Comparison of ENCODE assay signal across 10 cellular contexts in the genomic region with DNA sequence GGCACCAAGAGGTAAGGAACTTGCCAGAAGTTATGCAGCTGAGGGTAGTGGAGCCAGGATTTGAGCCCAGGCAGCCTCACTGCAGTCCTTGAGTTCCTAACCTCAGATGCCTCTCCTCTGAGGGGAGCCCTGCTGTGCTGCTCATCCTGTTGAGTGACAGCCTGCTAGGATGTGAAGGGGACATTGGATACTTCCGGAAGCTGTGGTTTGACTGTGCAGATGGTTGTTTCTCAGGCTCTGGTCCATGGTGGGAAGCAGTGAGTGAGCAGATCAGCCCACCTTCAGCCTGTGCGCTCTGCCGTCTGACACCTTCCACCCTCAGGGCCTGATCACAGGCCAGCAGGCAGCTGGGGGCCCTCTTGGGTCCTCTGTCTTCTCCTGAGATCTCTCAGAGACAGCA.
DNase-seq lines count a peak whose midpoint lies in the region; ATAC-seq lines count a peak whose summit lies in the region.
"Had no signal": no experiment of that assay in that cellular context is flagged by ENCODE, and none has a peak within 500 bp of the region (broad histone marks: within the 10 kb centered on the region; RNA-seq: fewer than 3 reads in every experiment).

No MANE protein-coding gene starts in this region.

- 69% methylated on average over 3 of the region's 3 CpGs for WGBS in right cardiac atrium

- no peak overlapping the region for H3K4me3 ChIP-seq in right cardiac atrium (ENCODE audit: low read length)
- no peak overlapping the region for H3K4me3 ChIP-seq in HAP-1
- H3K4me3 ChIP-seq: hepatocyte had no signal

- H3K27me3 ChIP-seq in right cardiac atrium (ENCODE audit: control insufficient read depth, insufficient read depth) (no peaks in the 10 kb centered on the region), HAP-1 (ENCODE audit: low read depth) (no peaks in the 10 kb centered on the region)
- H3K27me3 ChIP-seq: hepatocyte had no signal

- ATAC-seq in HG02973 (IDR thresholded peaks at IDR 0.05; ENCODE audit: unreplicated experiment) (peak; percentile 76), right cardiac atrium (no peak), HG02571 (IDR thresholded peaks at IDR 0.05; ENCODE audit: unreplicated experiment) (no peak), GM18873 (IDR thresholded peaks at IDR 0.05; ENCODE audit: low FRiP score, unreplicated experiment) (no peak)

- no peaks in the 10 kb centered on the region for H3K9me3 ChIP-seq in right cardiac atrium (ENCODE audit: control insufficient read depth, low read length)
- no peaks in the 10 kb centered on the region for H3K9me3 ChIP-seq in HAP-1
- H3K9me3 ChIP-seq: BE2C had no signal

- peaks cover 10% of the 10 kb centered on the region for H3K4me1 ChIP-seq in right cardiac atrium (ENCODE audit: control insufficient read depth, insufficient read depth, low read length)
- H3K4me1 ChIP-seq in HAP-1 = peaks cover 7% of the 10 kb centered on the region; the same call in 1 of the 2 replicates
- H3K4me1 ChIP-seq: BE2C had no signal

- in situ Hi-C loops in HAP-1 (cut with MboI; ENCODE audit: low sequenced_read_pairs) = no loop called here

- peak overlapping the region; percentile 3 for H3K27ac ChIP-seq in right cardiac atrium (ENCODE audit: low read length)
- H3K27ac ChIP-seq: hepatocyte had no signal

- peak; percentile 14 for DNase-seq in COLO668 (lab: John Stamatoyannopoulos, UW; ENCODE audit: unreplicated experiment)
- peak; percentile 35 for DNase-seq in NCI-H345 treated with DMSO at 0.1 percent for 48 hours (lab: John Stamatoyannopoulos, UW; ENCODE audit: unreplicated experiment)
- DNase-seq in right cardiac atrium = no peak
- DNase-seq in HAP-1 (ENCODE audit: low spot score in 2 of 2) = no peak
- DNase-seq in hippocampal formation (lab: John Stamatoyannopoulos, UW) = no peak
- DNase-seq: BE2C had no signal

- intact Hi-C loops in right cardiac atrium (cut with DNase I) = no loop called here

- no peaks in the 10 kb centered on the region for H3K36me3 ChIP-seq in HAP-1 (replicated peaks)
- H3K36me3 ChIP-seq: BE2C had no signal

Comparison
In these comparisons a context has a peak if more than half of its experiments do, and no peak if none do; other contexts are left out.
1. DNase-seq: peak in COLO668 (single experiment) and NCI-H345 treated with DMSO at 0.1 percent for 48 hours (single experiment); none in right cardiac atrium (0 of 3), HAP-1 (0 of 2) and hippocampal formation (0 of 2).